23 cellular contexts compared by ENCODE assay signal in genomic region chr22:38566726-38567504, GRCh38. TPM values are rescaled to one million over a fixed set of nuclear protein-coding genes. Genes with fewer than 3 reads are reported as not detected.
A peak's percentile ranks its signal among the peaks of the same experiment; 100 is the strongest.
DNase-seq lines count a peak whose midpoint lies in the region; ATAC-seq and TF ChIP-seq lines count a peak whose summit lies in the region.
"Had no signal": no experiment of that assay in that cellular context is flagged by ENCODE, and none has a peak within 500 bp of the region (broad histone marks: within the 10 kb centered on the region; RNA-seq: fewer than 3 reads in every experiment).

No MANE protein-coding gene starts in this region.

- no peaks in the 10 kb centered on the region for H3K27me3 Mint-ChIP-seq in activated T-cell treated with anti-CD3 and anti-CD28 coated beads, Interleukin-2, amount 50 U/mL, for 72 hours (ENCODE audit: low read depth)
- no peaks in the 10 kb centered on the region for H3K27me3 Mint-ChIP-seq in CD8-positive, alpha-beta memory T cell
- H3K27me3 Mint-ChIP-seq: activated B cell treated with CpG ODN at 0.5 μM for 24 hours; activated naive CD4-positive, alpha-beta T cell treated with anti-CD3 and anti-CD28 coated beads, Interleukin-2, amount 50 U/mL, for 24 hours had no signal

- H3K36me3 Mint-ChIP-seq in activated T-cell treated with anti-CD3 and anti-CD28 coated beads, Interleukin-2, amount 50 U/mL, for 72 hours (ENCODE audit: insufficient read depth in 2 of 2) = no peaks in the 10 kb centered on the region
- peaks cover 0 to 1% (median 0%) of the 10 kb centered on the region in 3 donors for H3K36me3 Mint-ChIP-seq in CD8-positive, alpha-beta memory T cell
- H3K36me3 Mint-ChIP-seq: activated naive CD4-positive, alpha-beta T cell treated with anti-CD3 and anti-CD28 coated beads, Interleukin-2, amount 50 U/mL, for 24 hours; mesothelial cell of epicardium had no signal

- CTCF ChIA-PET in CD8-positive, alpha-beta memory T cell (lab: Charles Lee) = no interaction called here

- no peaks in the 10 kb centered on the region for H3K9me3 ChIP-seq in tibial artery
- no peaks in the 10 kb centered on the region for H3K9me3 ChIP-seq in CD8-positive, alpha-beta memory T cell (ENCODE audit: low read length)
- H3K9me3 ChIP-seq: breast epithelium, suprapubic skin had no signal

- intact Hi-C loops in tibial artery (cut with DNase I; ENCODE audit: low total_unique reads) = no loop called here

- no peak for DNase-seq in activated T-cell treated with anti-CD3 and anti-CD28 coated beads, Interleukin-2, amount 50 U/mL, for 72 hours
- DNase-seq in activated T-cell treated with anti-CD3 and anti-CD28 coated beads, Interleukin-2, amount 50 U/mL, for 48 hours = no peak
- DNase-seq in anterior cingulate cortex (lab: John Stamatoyannopoulos, UW) (peak in 30 of 58 donors; percentile 2 to 69 (median 18)), fibroblast of the aortic adventitia (ENCODE audit: low read depth) (peak; percentile 25), tibial artery (no peak), T-helper 2 cell (no peak), GM19238 (ENCODE audit: insufficient read length, low spot score) (no peak)
- DNase-seq in CD8-positive, alpha-beta memory T cell = no peak
- DNase-seq: ACHN; activated B cell treated with CpG ODN at 0.5 μM for 24 hours; activated CD8-positive, alpha-beta T cell treated with anti-CD3 and anti-CD28 coated beads, Interleukin-2, amount 10 ng/mL, durations not matched to agents 7 days and 5 days; NCI-H1417 treated with DMSO at 0.1 percent for 48 hours; NCI-H345; retina; stimulated activated CD8-positive, alpha-beta memory T cell treated with anti-CD3 and anti-CD28 coated beads, Interleukin-4, amount 100 ng/mL, for 48 hours; T-helper 9 cell had no signal

- H3K4me3 ChIP-seq in fibroblast of the aortic adventitia (ENCODE audit: low read depth, low read length) (no peak overlapping the region), tibial artery (no peak overlapping the region)
- no peak overlapping the region for H3K4me3 ChIP-seq in CD8-positive, alpha-beta memory T cell (ENCODE audit: low read length)
- H3K4me3 ChIP-seq: breast epithelium, SK-N-MC, suprapubic skin had no signal

- TF ChIP-seq CTCF in fibroblast of the aortic adventitia (IDR thresholded peaks at IDR 0.05; ENCODE audit: insufficient read depth, low read length) = no peak
- no peak for TF ChIP-seq CTCF in tibial artery (IDR thresholded peaks at IDR 0.05)

- POLR2A ChIA-PET in CD8-positive, alpha-beta memory T cell (lab: Charles Lee) = interaction anchor here (0.6 kb wide), 1 partner anchor 1032 kb away, joined by 3 read pairs; no protein-coding TSS in a partner anchor

- peaks cover 7% of the 10 kb centered on the region for H3K4me1 Mint-ChIP-seq in activated T-cell treated with anti-CD3 and anti-CD28 coated beads, Interleukin-2, amount 50 U/mL, for 72 hours (ENCODE audit: low read depth)
- H3K4me1 Mint-ChIP-seq in CD8-positive, alpha-beta memory T cell = peaks cover 13 to 23% (median 20%) of the 10 kb centered on the region in 3 donors

- peak overlapping the region; percentile 52 to 90 for H3K27ac ChIP-seq in tibial artery
- H3K27ac ChIP-seq in CD8-positive, alpha-beta memory T cell (ENCODE audit: low read depth, low read length) = no peak overlapping the region
- H3K27ac ChIP-seq: breast epithelium, suprapubic skin had no signal

- ATAC-seq in activated T-cell treated with anti-CD3 and anti-CD28 coated beads, Interleukin-2, amount 50 U/mL, for 72 hours (replicated peaks in 1 of 2) = no peak
- ATAC-seq: activated CD8-positive, alpha-beta T cell treated with anti-CD3 and anti-CD28 coated beads, Interleukin-2, amount 10 ng/mL, durations not matched to agents 7 days and 5 days; left lobe of liver had no signal

- H3K9me3 Mint-ChIP-seq in activated T-cell treated with anti-CD3 and anti-CD28 coated beads, Interleukin-2, amount 50 U/mL, for 72 hours = no peaks in the 10 kb centered on the region
- H3K9me3 Mint-ChIP-seq in CD8-positive, alpha-beta memory T cell = no peaks in the 10 kb centered on the region
- H3K9me3 Mint-ChIP-seq: activated B cell treated with CpG ODN at 0.5 μM for 24 hours; activated naive CD4-positive, alpha-beta T cell treated with anti-CD3 and anti-CD28 coated beads, Interleukin-2, amount 50 U/mL, for 24 hours; mesothelial cell of epicardium; neural crest cell had no signal

- no peaks in the 10 kb centered on the region for H3K36me3 ChIP-seq in tibial artery
- H3K36me3 ChIP-seq in CD8-positive, alpha-beta memory T cell (ENCODE audit: insufficient read depth, low read length) = no peaks in the 10 kb centered on the region
- H3K36me3 ChIP-seq: breast epithelium, suprapubic skin had no signal

- peak overlapping the region; percentile 25 for H3K27ac Mint-ChIP-seq in activated T-cell treated with anti-CD3 and anti-CD28 coated beads, Interleukin-2, amount 50 U/mL, for 72 hours
- peak overlapping the region in 2 of 8 donors; percentile 44 to 46 for H3K27ac Mint-ChIP-seq in CD8-positive, alpha-beta memory T cell
- H3K27ac Mint-ChIP-seq: activated B cell treated with CpG ODN at 0.5 μM for 24 hours; activated CD8-positive, alpha-beta T cell treated with anti-CD3 and anti-CD28 coated beads, Interleukin-2, amount 10 ng/mL, durations not matched to agents 7 days and 5 days had no signal

- H3K4me3 Mint-ChIP-seq in activated T-cell treated with anti-CD3 and anti-CD28 coated beads, Interleukin-2, amount 50 U/mL, for 72 hours = no peak overlapping the region
- H3K4me3 Mint-ChIP-seq in CD8-positive, alpha-beta memory T cell = peak overlapping the region in 1 of 7 donors; percentile 31
- H3K4me3 Mint-ChIP-seq: activated B cell treated with CpG ODN at 0.5 μM for 24 hours; activated CD8-positive, alpha-beta T cell treated with anti-CD3 and anti-CD28 coated beads, Interleukin-2, amount 10 ng/mL, durations not matched to agents 7 days and 5 days; activated naive CD4-positive, alpha-beta T cell treated with anti-CD3 and anti-CD28 coated beads, Interleukin-2, amount 50 U/mL, for 24 hours; mesothelial cell of epicardium had no signal

- peaks cover 0 to 47% (median 18%) of the 10 kb centered on the region in 4 donors for H3K4me1 ChIP-seq in tibial artery
- H3K4me1 ChIP-seq in CD8-positive, alpha-beta memory T cell (ENCODE audit: insufficient read depth, low read length) = peaks cover 15% of the 10 kb centered on the region

- H3K27me3 ChIP-seq in tibial artery = no peaks in the 10 kb centered on the region
- no peaks in the 10 kb centered on the region for H3K27me3 ChIP-seq in CD8-positive, alpha-beta memory T cell (ENCODE audit: insufficient read depth, low read length, poor library complexity, severe bottlenecking)
- H3K27me3 ChIP-seq: breast epithelium, suprapubic skin had no signal

RNA-seq across cellular contexts. Expression of gene DMC1, which starts 3.1 kb away (rescaled TPM):
- total RNA-seq in activated T-cell treated with anti-CD3 and anti-CD28 coated beads, Interleukin-2, amount 50 U/mL, for 72 hours = 10 to 100 TPM; 25.1 to 30.7 TPM
- total RNA-seq in fibroblast of the aortic adventitia (ENCODE audit: low replicate concordance) = 1.3 and 5.3 TPM in 2 replicates
- total RNA-seq in CD8-positive, alpha-beta memory T cell = 10 to 100 TPM; 10.9 to 17.2 TPM
- not detected for polyA plus RNA-seq in CD8-positive, alpha-beta memory T cell
- total RNA-seq: left lobe of liver had no signal

Comparison
In these comparisons a context has a peak if more than half of its experiments do, and no peak if none do; other contexts are left out.
1. DNase-seq: peak in anterior cingulate cortex (30 of 58) and fibroblast of the aortic adventitia (single experiment); none in activated T-cell treated with anti-CD3 and anti-CD28 coated beads, Interleukin-2, amount 50 U/mL, for 72 hours (0 of 2), activated T-cell treated with anti-CD3 and anti-CD28 coated beads, Interleukin-2, amount 50 U/mL, for 48 hours (0 of 2), tibial artery (0 of 2), CD8-positive, alpha-beta memory T cell (0 of 5), T-helper 2 cell (0 of 5) and GM19238 (single experiment).